In the genomic region with DNA sequence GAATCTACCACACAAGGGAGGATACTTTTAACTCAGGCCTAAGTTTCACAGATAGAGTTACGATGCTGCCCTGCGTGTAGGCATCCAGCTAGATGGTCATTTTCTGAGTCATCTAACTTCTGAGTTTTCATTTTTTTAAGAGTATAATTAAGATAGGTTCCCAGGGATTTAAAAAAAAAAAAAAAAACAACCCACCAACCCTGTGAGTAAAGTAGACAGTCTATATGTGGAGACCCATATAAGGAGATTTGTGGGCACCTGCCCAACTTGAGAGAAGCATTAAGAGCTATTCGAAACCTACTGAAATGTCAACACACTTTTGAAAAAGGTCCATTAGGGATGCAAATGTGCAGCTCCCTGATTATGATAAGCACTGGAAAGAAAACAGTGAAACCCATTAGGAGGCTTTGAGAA, we compare ENCODE assay signal across 1 cellular context.
A peak's percentile ranks its signal among the peaks of the same experiment; 100 is the strongest.
TF ChIP-seq lines count a peak whose summit lies in the region.

No MANE protein-coding gene starts in this region.

TF ChIP-seq in HEK293, 187 proteins besides CTCF, POLR2A, EP300 and RAD21 (continued from another document and continues in another):
- TF ChIP-seq ZNF629 (tag by site-specific recombination; IDR thresholded peaks at IDR 0.05) (peak; percentile 61; the same call in 1 of the 2 replicates), SCRT1 (tag by site-specific recombination; IDR thresholded peaks at IDR 0.05; ENCODE audit: borderline replicate concordance) (no peak), ZNF302 (tag by site-specific recombination; IDR thresholded peaks at IDR 0.05; ENCODE audit: low read depth) (no peak), TSHZ1 (tag by site-specific recombination; IDR thresholded peaks at IDR 0.05; ENCODE audit: borderline replicate concordance) (no peak), ZNF366 (tag by site-specific recombination; conservative IDR thresholded peaks at IDR 0.05) (no peak), ZNF335 (tag by site-specific recombination; conservative IDR thresholded peaks at IDR 0.05) (peak; percentile 22; the same call in 1 of the 2 replicates), KLF17 (tag by site-specific recombination; IDR thresholded peaks at IDR 0.05) (0 out of 2 replicates have a peak, but pooled peaks have one; percentile 57), ZNF138 (tag by site-specific recombination; IDR thresholded peaks at IDR 0.05; ENCODE audit: borderline replicate concordance) (no peak), ZXDB (tag by site-specific recombination; IDR thresholded peaks at IDR 0.05) (no peak), GLI4 (tag by site-specific recombination; IDR thresholded peaks at IDR 0.05) (no peak), SALL2 (tag by site-specific recombination; IDR thresholded peaks at IDR 0.05; ENCODE audit: borderline replicate concordance) (no peak), ZNF544 (tag by site-specific recombination; IDR thresholded peaks at IDR 0.05) (no peak), ZNF624 (tag by site-specific recombination; IDR thresholded peaks at IDR 0.05) (no peak), ZNF510 (tag by site-specific recombination; IDR thresholded peaks at IDR 0.05; ENCODE audit: insufficient replicate concordance) (no peak), PRDM10 (tag by site-specific recombination; IDR thresholded peaks at IDR 0.05) (peak; percentile 36), TCF7L2 (IDR thresholded peaks at IDR 0.05; ENCODE audit: borderline replicate concordance, low read depth, low read length) (no peak), SP7 (tag by site-specific recombination; IDR thresholded peaks at IDR 0.05) (peak; percentile 82), PRDM6 (tag by site-specific recombination; IDR thresholded peaks at IDR 0.05) (peak; percentile 86), OVOL3 (tag by site-specific recombination; IDR thresholded peaks at IDR 0.05) (no peak), ZNF513 (tag by site-specific recombination; IDR thresholded peaks at IDR 0.05) (no peak), ZNF211 (tag by site-specific recombination; IDR thresholded peaks at IDR 0.05; ENCODE audit: low read depth) (no peak), ZNF146 (tag by site-specific recombination; IDR thresholded peaks at IDR 0.05) (no peak), ZNF654 (tag by site-specific recombination; IDR thresholded peaks at IDR 0.05; ENCODE audit: low read depth) (no peak), PBX3 (CRISPR knock-in tag; IDR thresholded peaks at IDR 0.05) (no peak), SP3 (tag by site-specific recombination; IDR thresholded peaks at IDR 0.05) (no peak), ZNF274 (IDR thresholded peaks at IDR 0.05; ENCODE audit: low read length) (no peak), ZNF274 (tag by site-specific recombination; IDR thresholded peaks at IDR 0.05; ENCODE audit: borderline replicate concordance) (no peak), ZSCAN23 (tag by site-specific recombination; IDR thresholded peaks at IDR 0.05) (no peak), ZNF549 (tag by site-specific recombination; IDR thresholded peaks at IDR 0.05) (no peak), GFI1B (tag by site-specific recombination; IDR thresholded peaks at IDR 0.05) (no peak), ZNF670 (tag by site-specific recombination; IDR thresholded peaks at IDR 0.05; ENCODE audit: low read depth) (no peak), PRDM4 (tag by site-specific recombination; IDR thresholded peaks at IDR 0.05) (0 out of 2 replicates have a peak, but pooled peaks have one; percentile 8), OSR2 (tag by site-specific recombination; IDR thresholded peaks at IDR 0.05) (peak; percentile 95), GLIS1 (tag by site-specific recombination; IDR thresholded peaks at IDR 0.05) (0 out of 2 replicates have a peak, but pooled peaks have one; percentile 13), REPIN1 (tag by site-specific recombination; IDR thresholded peaks at IDR 0.05; ENCODE audit: low read depth) (no peak), ZNF560 (tag by site-specific recombination; IDR thresholded peaks at IDR 0.05; ENCODE audit: borderline replicate concordance) (no peak)
- TF ChIP-seq, protein P1, sequence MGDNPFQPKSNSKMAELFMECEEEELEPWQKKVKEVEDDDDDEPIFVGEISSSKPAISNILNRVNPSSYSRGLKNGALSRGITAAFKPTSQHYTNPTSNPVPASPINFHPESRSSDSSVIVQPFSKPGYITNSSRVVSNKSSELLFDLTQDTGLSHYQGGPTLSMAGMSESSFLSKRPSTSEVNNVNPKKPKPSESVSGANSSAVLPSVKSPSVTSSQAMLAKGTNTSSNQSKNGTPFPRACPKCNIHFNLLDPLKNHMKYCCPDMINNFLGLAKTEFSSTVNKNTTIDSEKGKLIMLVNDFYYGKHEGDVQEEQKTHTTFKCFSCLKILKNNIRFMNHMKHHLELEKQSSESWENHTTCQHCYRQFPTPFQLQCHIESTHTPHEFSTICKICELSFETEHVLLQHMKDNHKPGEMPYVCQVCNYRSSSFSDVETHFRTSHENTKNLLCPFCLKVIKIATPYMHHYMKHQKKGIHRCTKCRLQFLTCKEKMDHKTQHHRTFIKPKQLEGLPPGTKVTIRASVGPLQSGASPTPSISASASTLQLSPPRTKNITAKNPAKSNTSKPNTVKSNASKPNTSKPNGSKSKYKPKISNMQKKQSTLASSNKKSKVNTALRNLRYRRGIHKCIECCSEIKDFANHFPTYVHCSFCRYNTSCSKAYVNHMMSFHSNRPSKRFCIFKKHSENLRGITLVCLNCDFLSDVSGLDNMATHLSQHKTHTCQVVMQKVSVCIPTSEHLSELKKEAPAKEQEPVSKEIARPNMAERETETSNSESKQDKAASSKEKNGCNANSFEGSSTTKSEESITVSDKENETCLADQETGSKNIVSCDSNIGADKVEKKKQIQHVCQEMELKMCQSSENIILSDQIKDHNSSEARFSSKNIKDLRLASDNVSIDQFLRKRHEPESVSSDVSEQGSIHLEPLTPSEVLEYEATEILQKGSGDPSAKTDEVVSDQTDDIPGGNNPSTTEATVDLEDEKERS (tag by site-specific recombination; IDR thresholded peaks at IDR 0.05): no peak
- TF ChIP-seq, protein P2, sequence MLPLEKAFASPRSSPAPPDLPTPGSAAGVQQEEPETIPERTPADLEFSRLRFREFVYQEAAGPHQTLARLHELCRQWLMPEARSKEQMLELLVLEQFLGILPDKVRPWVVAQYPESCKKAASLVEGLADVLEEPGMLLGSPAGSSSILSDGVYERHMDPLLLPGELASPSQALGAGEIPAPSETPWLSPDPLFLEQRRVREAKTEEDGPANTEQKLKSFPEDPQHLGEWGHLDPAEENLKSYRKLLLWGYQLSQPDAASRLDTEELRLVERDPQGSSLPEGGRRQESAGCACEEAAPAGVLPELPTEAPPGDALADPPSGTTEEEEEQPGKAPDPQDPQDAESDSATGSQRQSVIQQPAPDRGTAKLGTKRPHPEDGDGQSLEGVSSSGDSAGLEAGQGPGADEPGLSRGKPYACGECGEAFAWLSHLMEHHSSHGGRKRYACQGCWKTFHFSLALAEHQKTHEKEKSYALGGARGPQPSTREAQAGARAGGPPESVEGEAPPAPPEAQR (tag by site-specific recombination; IDR thresholded peaks at IDR 0.05): no peak
